27 cellular contexts compared by ENCODE assay signal in genomic region chr7:123929107-123929506, GRCh38. TPM values are rescaled to one million over a fixed set of nuclear protein-coding genes. Genes with fewer than 3 reads are reported as not detected.
A peak's percentile ranks its signal among the peaks of the same experiment; 100 is the strongest.
DNase-seq lines count a peak whose midpoint lies in the region; ATAC-seq and TF ChIP-seq lines count a peak whose summit lies in the region.
"Had no signal": no experiment of that assay in that cellular context is flagged by ENCODE, and none has a peak within 500 bp of the region (broad histone marks: within the 10 kb centered on the region; RNA-seq: fewer than 3 reads in every experiment).

No MANE protein-coding gene starts in this region.

- no peak overlapping the region for H3K27ac Mint-ChIP-seq in progenitor cell of endocrine pancreas
- H3K27ac Mint-ChIP-seq: activated CD8-positive, alpha-beta T cell treated with anti-CD3 and anti-CD28 coated beads for 36 hours; activated naive CD4-positive, alpha-beta T cell treated with anti-CD3 and anti-CD28 coated beads for 36 hours; activated T-cell treated with anti-CD3 and anti-CD28 coated beads, Interleukin-2, amount 50 U/mL, for 24 hours had no signal

- H3K9me3 Mint-ChIP-seq in progenitor cell of endocrine pancreas (ENCODE audit: low read depth): peaks cover 4% of the 10 kb centered on the region
- H3K9me3 Mint-ChIP-seq: activated CD8-positive, alpha-beta T cell treated with anti-CD3 and anti-CD28 coated beads for 36 hours; activated naive CD4-positive, alpha-beta T cell treated with anti-CD3 and anti-CD28 coated beads for 36 hours; activated T-cell treated with anti-CD3 and anti-CD28 coated beads, Interleukin-2, amount 50 U/mL, for 24 hours had no signal

- H3K36me3 ChIP-seq in iPS-20b (ENCODE audit: insufficient read depth, low read depth, low read length): no peaks in the 10 kb centered on the region
- H3K36me3 ChIP-seq in stomach: no peaks in the 10 kb centered on the region
- H3K36me3 ChIP-seq in BE2C: no peaks in the 10 kb centered on the region
- H3K36me3 ChIP-seq: SJSA1, uterus, WERI-Rb-1 had no signal

- DNase-seq in DMS153 (lab: John Stamatoyannopoulos, UW) (peak; percentile 16), DMS153 treated with DMSO at 0.1 percent for 48 hours (lab: John Stamatoyannopoulos, UW; ENCODE audit: unreplicated experiment) (no peak), SW480 (ENCODE audit: low spot score) (peak; percentile 49), stomach (peak; percentile 30), progenitor cell of endocrine pancreas (ENCODE audit: low spot score, unreplicated experiment) (no peak), BE2C (no peak)
- DNase-seq: activated CD8-positive, alpha-beta T cell treated with anti-CD3 and anti-CD28 coated beads for 36 hours; activated naive CD4-positive, alpha-beta T cell treated with anti-CD3 and anti-CD28 coated beads for 36 hours; activated T-cell treated with anti-CD3 and anti-CD28 coated beads, Interleukin-2, amount 50 U/mL, for 24 hours; AML-193; central memory CD4-positive, alpha-beta T cell; IMR-90; NCI-H1694; NCI-H2171 treated with DMSO at 0.1 percent for 48 hours; NCI-H748 treated with DMSO at 0.1 percent for 48 hours; occipital lobe; right cardiac atrium; substantia nigra; uterus; WERI-Rb-1 had no signal

- H3K27me3 ChIP-seq in iPS-20b (ENCODE audit: insufficient read depth, low read length) (no peaks in the 10 kb centered on the region), stomach (no peaks in the 10 kb centered on the region), BE2C (no peaks in the 10 kb centered on the region)
- H3K27me3 ChIP-seq: SJSA1, uterus had no signal

- TF ChIP-seq POLR2A in stomach (IDR thresholded peaks at IDR 0.05): no peak

- H3K4me3 ChIP-seq in iPS-20b (ENCODE audit: low read length) (no peak overlapping the region), stomach (no peak overlapping the region), BE2C (ENCODE audit: low read depth, low read length) (no peak overlapping the region)
- H3K4me3 ChIP-seq: lung, SJSA1, uterus had no signal

- intact Hi-C loops in stomach (cut with DNase I; ENCODE audit: low total_unique reads): no loop called here

- H3K27me3 Mint-ChIP-seq in progenitor cell of endocrine pancreas: no peaks in the 10 kb centered on the region

- ATAC-seq in HG03354 (IDR thresholded peaks at IDR 0.05; ENCODE audit: poor library complexity, severe bottlenecking, unreplicated experiment): no peak
- ATAC-seq: activated CD8-positive, alpha-beta T cell treated with anti-CD3 and anti-CD28 coated beads for 36 hours; right cardiac atrium had no signal

- peaks cover 21% of the 10 kb centered on the region for H3K4me1 ChIP-seq in iPS-20b (ENCODE audit: insufficient read depth, low read length)
- H3K4me1 ChIP-seq in stomach: peaks cover 0 to 15% (median 2%) of the 10 kb centered on the region in 4 donors
- no peaks in the 10 kb centered on the region for H3K4me1 ChIP-seq in BE2C
- H3K4me1 ChIP-seq: SJSA1, uterus had no signal

- no peaks in the 10 kb centered on the region for H3K36me3 Mint-ChIP-seq in progenitor cell of endocrine pancreas (ENCODE audit: insufficient read depth)

- no peak for TF ChIP-seq EP300 in stomach (IDR thresholded peaks at IDR 0.05)

- H3K9me3 ChIP-seq in iPS-20b (ENCODE audit: insufficient read depth, low read depth, low read length): no peaks in the 10 kb centered on the region
- H3K9me3 ChIP-seq in stomach: no peaks in the 10 kb centered on the region
- no peaks in the 10 kb centered on the region for H3K9me3 ChIP-seq in BE2C
- H3K9me3 ChIP-seq: SJSA1, uterus had no signal

- no peak for TF ChIP-seq CTCF in stomach (IDR thresholded peaks at IDR 0.05)
- no peak for TF ChIP-seq CTCF in progenitor cell of endocrine pancreas (IDR thresholded peaks at IDR 0.05; ENCODE audit: unreplicated experiment)
- no peak for TF ChIP-seq CTCF in BE2C (IDR thresholded peaks at IDR 0.05; ENCODE audit: low read depth, low read length)

- H3K4me3 Mint-ChIP-seq in progenitor cell of endocrine pancreas (ENCODE audit: low read depth): no peak overlapping the region
- H3K4me3 Mint-ChIP-seq: activated CD8-positive, alpha-beta T cell treated with anti-CD3 and anti-CD28 coated beads for 36 hours; activated naive CD4-positive, alpha-beta T cell treated with anti-CD3 and anti-CD28 coated beads for 36 hours; activated T-cell treated with anti-CD3 and anti-CD28 coated beads, Interleukin-2, amount 50 U/mL, for 24 hours had no signal

- H3K4me1 Mint-ChIP-seq in progenitor cell of endocrine pancreas (ENCODE audit: low read depth): peaks cover 23% of the 10 kb centered on the region

- H3K27ac ChIP-seq in iPS-20b (ENCODE audit: low read length): peak overlapping the region; percentile 11
- peak overlapping the region; percentile 37 to 63 (median 59) for H3K27ac ChIP-seq in stomach
- H3K27ac ChIP-seq: 22Rv1, SJSA1, uterus, WERI-Rb-1 had no signal

- H3K9ac ChIP-seq in iPS-20b (ENCODE audit: low read depth, low read length): peak overlapping the region; percentile 11; the same call in 1 of the 2 replicates

RNA-seq across cellular contexts. Expression of gene SPAM1, which starts 4.1 kb away (rescaled TPM):
- not detected for total RNA-seq in stomach
- polyA plus RNA-seq in stomach: not detected
- not detected in 2 replicates for total RNA-seq in progenitor cell of endocrine pancreas
- not detected for polyA plus RNA-seq in BE2C (2012; ENCODE audit: insufficient read depth, insufficient read length, low read depth)
- total RNA-seq: activated CD8-positive, alpha-beta T cell treated with anti-CD3 and anti-CD28 coated beads for 36 hours; activated naive CD4-positive, alpha-beta T cell treated with anti-CD3 and anti-CD28 coated beads for 36 hours; IMR-90; lung; occipital lobe; OCI-LY7; right cardiac atrium; SJSA1; T-helper 2 cell treated with Interferon-gamma antibody and Interleukin-4, amounts not matched to agents 100 ng/mL and 5 ng/mL, for 36 hours; uterus had no signal
- polyA plus RNA-seq: IMR-90, lung, right cardiac atrium had no signal

Comparison
In these comparisons a context has a peak if more than half of its experiments do, and no peak if none do; other contexts are left out.
1. DNase-seq: peak in DMS153 (single experiment), SW480 (single experiment) and stomach (single experiment); none in DMS153 treated with DMSO at 0.1 percent for 48 hours (single experiment), progenitor cell of endocrine pancreas (single experiment) and BE2C (single experiment).